In genomic region chr6:149094156-149094555, GRCh38 we compare ENCODE assay signal across 14 cellular contexts.
A peak's percentile ranks its signal among the peaks of the same experiment; 100 is the strongest.
DNase-seq lines count a peak whose midpoint lies in the region; FAIRE-seq and TF ChIP-seq lines count a peak whose summit lies in the region.
"Had no signal": no experiment of that assay in that cellular context is flagged by ENCODE, and none has a peak within 500 bp of the region (broad histone marks: within the 10 kb centered on the region; RNA-seq: fewer than 3 reads in every experiment).

No MANE protein-coding gene starts in this region.

- H3K27me3 Mint-ChIP-seq in brain (no peaks in the 10 kb centered on the region), nephron (ENCODE audit: low read depth) (no peaks in the 10 kb centered on the region)
- H3K27me3 Mint-ChIP-seq: type B pancreatic cell had no signal

- FAIRE-seq in RCC 7860 (lab: Jason Lieb, UNC): no peak

- TF ChIP-seq CTCF in brain (conservative IDR thresholded peaks at IDR 0.05) (no peak), nephron (IDR thresholded peaks at IDR 0.05; ENCODE audit: unreplicated experiment in 3 of 3) (no peak), Peyer's patch (IDR thresholded peaks at IDR 0.05) (no peak), ascending aorta (IDR thresholded peaks at IDR 0.05) (no peak)

- H3K9me3 ChIP-seq in Peyer's patch: no peaks in the 10 kb centered on the region
- peaks cover 8 to 13% of the 10 kb centered on the region in 2 donors for H3K9me3 ChIP-seq in ascending aorta

- intact Hi-C loops in ascending aorta (cut with DNase I): no loop called here

- DNase-seq in NK-92 treated with Interleukin-12 subunit alpha and Interleukin-12 subunit beta, amount 100 ng/mL, for 24 hours (lab: John Stamatoyannopoulos, UW): peak; percentile 16
- no peak for DNase-seq in NK-92 (lab: John Stamatoyannopoulos, UW; ENCODE audit: unreplicated experiment)
- peak; percentile 59 for DNase-seq in RCC 7860 (ENCODE audit: low spot score)
- DNase-seq in Peyer's patch: no peak
- no peak for DNase-seq in mesenteric fat pad (ENCODE audit: low spot score)
- DNase-seq in ascending aorta (ENCODE audit: low spot score in 2 of 2): no peak
- DNase-seq: caudate nucleus, DMS79 had no signal

- H3K36me3 ChIP-seq in Peyer's patch: no peaks in the 10 kb centered on the region
- no peaks in the 10 kb centered on the region for H3K36me3 ChIP-seq in ascending aorta
- H3K36me3 ChIP-seq: gastroesophageal sphincter had no signal

- H3K27me3 ChIP-seq in Peyer's patch (no peaks in the 10 kb centered on the region), ascending aorta (no peaks in the 10 kb centered on the region)
- H3K27me3 ChIP-seq: gastroesophageal sphincter had no signal

- H3K4me1 Mint-ChIP-seq in brain (peaks cover 28% of the 10 kb centered on the region), nephron (peaks cover 54% of the 10 kb centered on the region)

- H3K27ac ChIP-seq in Peyer's patch (no peak overlapping the region), ascending aorta (no peak overlapping the region)
- H3K27ac ChIP-seq: 22Rv1, gastroesophageal sphincter, KMS-11 had no signal

- no peak overlapping the region for H3K4me3 ChIP-seq in Peyer's patch
- no peak overlapping the region for H3K4me3 ChIP-seq in ascending aorta
- H3K4me3 ChIP-seq: gastroesophageal sphincter had no signal

- H3K27ac Mint-ChIP-seq in brain: peak overlapping the region in 3 of 5 experiments; percentile 17 to 77 (median 52)
- peak overlapping the region; percentile 75 to 93 (median 93) for H3K27ac Mint-ChIP-seq in nephron

- H3K36me3 Mint-ChIP-seq in brain: peaks cover 5% of the 10 kb centered on the region
- H3K36me3 Mint-ChIP-seq in nephron (ENCODE audit: low read depth): peaks cover 11% of the 10 kb centered on the region
- H3K36me3 Mint-ChIP-seq: type B pancreatic cell had no signal

- H3K4me3 Mint-ChIP-seq in brain (no peak overlapping the region), nephron (no peak overlapping the region)

- no peak for TF ChIP-seq POLR2A in Peyer's patch (IDR thresholded peaks at IDR 0.05)

- peaks cover 14 to 26% (median 20%) of the 10 kb centered on the region in 5 experiments for H3K9me3 Mint-ChIP-seq in brain
- peaks cover 18% of the 10 kb centered on the region for H3K9me3 Mint-ChIP-seq in nephron

- H3K4me1 ChIP-seq in Peyer's patch: no peaks in the 10 kb centered on the region
- H3K4me1 ChIP-seq in ascending aorta: peaks cover 0 to 10% of the 10 kb centered on the region in 2 donors

Comparison
In these comparisons a context has a peak if more than half of its experiments do, and no peak if none do; other contexts are left out.
1. DNase-seq: peak in NK-92 treated with Interleukin-12 subunit alpha and Interleukin-12 subunit beta, amount 100 ng/mL, for 24 hours (single experiment) and RCC 7860 (single experiment); none in NK-92 (single experiment), Peyer's patch (0 of 3), mesenteric fat pad (single experiment) and ascending aorta (0 of 2).